Comparison of ENCODE assay signal across 6 cellular contexts in genomic region chr1:248083864-248084263, GRCh38. TPM values are rescaled to one million over a fixed set of nuclear protein-coding genes. Genes with fewer than 3 reads are reported as not detected.
"Had no signal": no experiment of that assay in that cellular context is flagged by ENCODE, and none has a peak within 500 bp of the region (broad histone marks: within the 10 kb centered on the region; RNA-seq: fewer than 3 reads in every experiment).

No MANE protein-coding gene starts in this region.

RNA-seq across cellular contexts. Expression of gene OR2L13, which starts 11.1 kb away (rescaled TPM):
- total RNA-seq: HepG2, HT-29, HT1080, IMR-90, K562 had no signal
- polyA plus RNA-seq: HepG2, IMR-90, K562 had no signal

RNA-seq across cellular contexts. Expression of gene OR2L3, which starts 37.2 kb away (rescaled TPM):
- total RNA-seq: HepG2, HT-29, HT1080, IMR-90, K562 had no signal
- polyA plus RNA-seq: HepG2, IgD-negative memory B cell, IMR-90, K562 had no signal

RNA-seq across cellular contexts. Expression of gene OR2L2, which starts 54.0 kb away (rescaled TPM):
- total RNA-seq: HepG2, HT-29, HT1080, IMR-90 had no signal
- polyA plus RNA-seq: HepG2, IgD-negative memory B cell, IMR-90 had no signal
